ENCODE assay signal across 1 cellular context in genomic region chr1:205775015-205775716, GRCh38.
A peak's percentile ranks its signal among the peaks of the same experiment; 100 is the strongest.
TF ChIP-seq lines count a peak whose summit lies in the region.

TSS of gene RAB29 (minus strand) at chr1:205775482. CDS start at chr1:205774956, 526 bp downstream.

TF ChIP-seq in K562, 482 proteins besides CTCF, POLR2A, EP300 and RAD21 (continued from another document and continues in another):
- TF ChIP-seq ZNF668 (CRISPR knock-in tag; IDR thresholded peaks at IDR 0.05) (peak; percentile 75; the same call in 1 of the 2 replicates), ZNF146 (CRISPR knock-in tag; IDR thresholded peaks at IDR 0.05; ENCODE audit: unreplicated experiment) (no peak), TCF15 (CRISPR knock-in tag; IDR thresholded peaks at IDR 0.05) (no peak), ZNF143 (CRISPR knock-in tag; IDR thresholded peaks at IDR 0.05) (peak; percentile 100), SAFB (IDR thresholded peaks at IDR 0.05; ENCODE audit: borderline replicate concordance, low read depth, low read length) (no peak), PRPF4 (IDR thresholded peaks at IDR 0.05; ENCODE audit: insufficient read depth, low read depth, low read length, poor library complexity, severe bottlenecking) (no peak), GMEB1 (CRISPR knock-in tag; IDR thresholded peaks at IDR 0.05) (no peak), ASH1L (IDR thresholded peaks at IDR 0.05; ENCODE audit: borderline replicate concordance, low read depth, partially characterized antibody) (no peak), ZNF165 (CRISPR knock-in tag; IDR thresholded peaks at IDR 0.05; ENCODE audit: borderline replicate concordance) (no peak), DLX4 (CRISPR knock-in tag; IDR thresholded peaks at IDR 0.05) (no peak), SOX6 (IDR thresholded peaks at IDR 0.05) (no peak; the same call in 1 of the 2 replicates), ZNF395 (CRISPR knock-in tag; IDR thresholded peaks at IDR 0.05) (peak; percentile 68; the same call in 1 of the 2 replicates), SMARCA4 (IDR thresholded peaks at IDR 0.05) (peak; percentile 32; the same call in 1 of the 2 replicates), RB1 (IDR thresholded peaks at IDR 0.05; ENCODE audit: low read depth) (peak; percentile 42; the same call in 1 of the 2 replicates), BRF2 (IDR thresholded peaks at IDR 0.05; ENCODE audit: borderline replicate concordance, insufficient read depth, insufficient read length) (no peak), IRF2 (CRISPR knock-in tag; IDR thresholded peaks at IDR 0.05) (no peak), SIN3B (IDR thresholded peaks at IDR 0.05; ENCODE audit: low read depth) (0 out of 2 replicates have a peak, but pooled peaks have one; percentile 8), GTF2F1 (IDR thresholded peaks at IDR 0.05; ENCODE audit: low read depth, low read length) (no peak), MXD1 (CRISPR knock-in tag; IDR thresholded peaks at IDR 0.05; ENCODE audit: borderline replicate concordance, poor library complexity, severe bottlenecking) (no peak), DPF2 (IDR thresholded peaks at IDR 0.05) (no peak; the same call in none of the 2 replicates), NFIX (CRISPR knock-in tag; IDR thresholded peaks at IDR 0.05; ENCODE audit: low read depth) (no peak), ZNF318 (IDR thresholded peaks at IDR 0.05; ENCODE audit: borderline replicate concordance in 1 of 2, low read depth in 1 of 2) (no peak), FOXP1 (CRISPR knock-in tag; IDR thresholded peaks at IDR 0.05) (0 out of 2 replicates have a peak, but pooled peaks have one; percentile 72), ATF3 (IDR thresholded peaks at IDR 0.05) (0 out of 2 replicates have a peak, but pooled peaks have one; percentile 18), ATF3 (CRISPR knock-in tag; conservative IDR thresholded peaks at IDR 0.05) (no peak), CHD1 (IDR thresholded peaks at IDR 0.05; ENCODE audit: low read length) (no peak), SPI1 (IDR thresholded peaks at IDR 0.05; ENCODE audit: borderline replicate concordance, low read depth, low read length) (no peak; the same call in 1 of the 2 replicates), POLR2H (tag; IDR thresholded peaks at IDR 0.05; ENCODE audit: low read depth) (no peak), ZNF707 (CRISPR knock-in tag; conservative IDR thresholded peaks at IDR 0.05) (no peak; the same call in 1 of the 2 replicates), LEF1 (IDR thresholded peaks at IDR 0.05) (peak; percentile 59; the same call in 1 of the 2 replicates), ZNF133 (CRISPR knock-in tag; IDR thresholded peaks at IDR 0.05) (no peak), FOXK2 (conservative IDR thresholded peaks at IDR 0.05 in 1 of 2, IDR thresholded peaks at IDR 0.05 in 1 of 2; ENCODE audit: low read depth in 2 of 2) (no peak; a peak in 1 of 4 replicates), MAFK (IDR thresholded peaks at IDR 0.05; ENCODE audit: low read length) (no peak; the same call in 1 of the 2 replicates), KDM5B (IDR thresholded peaks at IDR 0.05; ENCODE audit: insufficient replicate concordance, low read depth, low read length) (peak; percentile 59), BHLHE40 (IDR thresholded peaks at IDR 0.05; ENCODE audit: low read length) (peak; percentile 99), BCLAF1 (IDR thresholded peaks at IDR 0.05; ENCODE audit: borderline replicate concordance in 1 of 2, control insufficient read depth in 1 of 2, low read depth in 2 of 2, low read length in 1 of 2) (no peak), ELK1 (CRISPR knock-in tag; IDR thresholded peaks at IDR 0.05) (no peak), ZNF277 (CRISPR knock-in tag; IDR thresholded peaks at IDR 0.05; ENCODE audit: borderline replicate concordance) (no peak), MXI1 (IDR thresholded peaks at IDR 0.05; ENCODE audit: low read depth, low read length) (no peak; the same call in 1 of the 2 replicates), PHB (CRISPR knock-in tag; IDR thresholded peaks at IDR 0.05) (no peak)
